27 cellular contexts compared by ENCODE assay signal in genomic region chr7:81623251-81623855, GRCh38.
DNase-seq lines count a peak whose midpoint lies in the region; ATAC-seq, FAIRE-seq and TF ChIP-seq lines count a peak whose summit lies in the region.
"Had no signal": no experiment of that assay in that cellular context is flagged by ENCODE, and none has a peak within 500 bp of the region (broad histone marks: within the 10 kb centered on the region; RNA-seq: fewer than 3 reads in every experiment).

No MANE protein-coding gene starts in this region.

- no peak for ATAC-seq in lower lobe of right lung
- no peak for ATAC-seq in HG03460 (IDR thresholded peaks at IDR 0.05; ENCODE audit: unreplicated experiment)
- ATAC-seq: effector memory CD8-positive, alpha-beta T cell; stimulated activated effector memory CD8-positive, alpha-beta T cell treated with anti-CD3 and anti-CD28 coated beads, Interleukin-12 subunit alpha, Interleukin-12 subunit beta, amount 100 ng/mL, for 72 hours; upper lobe of right lung had no signal

- H3K4me2 ChIP-seq in endothelial cell of umbilical vein (ENCODE audit: insufficient read depth, low read length) = no peak overlapping the region

- DNase-seq in LHCN-M2 (ENCODE audit: low read depth) = peak; percentile 46
- no peak for DNase-seq in endothelial cell of umbilical vein (ENCODE audit: low read depth, low spot score)
- no peak for DNase-seq in nephron progenitor cell
- no peak for DNase-seq in stimulated activated CD4-positive, alpha-beta T cell treated with anti-CD3 and anti-CD28 coated beads, Interleukin-2, amount 100 ng/mL, for 24 hours
- no peak for DNase-seq in mesenteric fat pad (ENCODE audit: low spot score)
- DNase-seq in lower lobe of right lung = no peak
- DNase-seq: activated CD4-positive, alpha-beta T cell treated with anti-CD3 and anti-CD28 coated beads for 1 hour; activated gamma-delta T cell; C1 segment of cervical spinal cord; Calu3; colonic mucosa; DND-41; effector memory CD8-positive, alpha-beta T cell; Kasumi-1; kidney glomerular epithelial cell; NCI-H1105; NCI-H524 treated with DMSO at 0.1 percent for 48 hours; NK-92 treated with Interleukin-12 subunit alpha and Interleukin-12 subunit beta, amount 100 ng/mL, for 24 hours; occipital lobe; SIG-M5; stimulated activated CD4-positive, alpha-beta T cell treated with anti-CD3 and anti-CD28 coated beads, Interleukin-2, amount 100 ng/mL, for 48 hours; substantia nigra; upper lobe of right lung had no signal

- H3K9ac ChIP-seq in endothelial cell of umbilical vein (replicated peaks; ENCODE audit: extremely low read depth, insufficient read depth, low read length) = no peak overlapping the region

- H3K27ac ChIP-seq in ACC112 (ENCODE audit: low read depth, low read length) (peak overlapping the region; percentile 97), endothelial cell of umbilical vein (ENCODE audit: insufficient read depth, low read depth, low read length) (no peak overlapping the region), lower lobe of right lung (no peak overlapping the region)
- H3K27ac ChIP-seq: colonic mucosa, upper lobe of right lung had no signal

- no peak for TF ChIP-seq POLR2A in endothelial cell of umbilical vein (IDR thresholded peaks at IDR 0.05; ENCODE audit: low read depth, low read length)

- POLR2A ChIA-PET in endothelial cell of umbilical vein (lab: Charles Lee) = no interaction called here

- no peak for FAIRE-seq in endothelial cell of umbilical vein (lab: Jason Lieb, UNC)
- FAIRE-seq: H54 had no signal

- H3K27me3 Mint-ChIP-seq in nephron progenitor cell (ENCODE audit: low read depth, poor library complexity) = no peaks in the 10 kb centered on the region
- H3K27me3 Mint-ChIP-seq: effector memory CD8-positive, alpha-beta T cell had no signal

- H3K4me1 ChIP-seq in ACC112 (ENCODE audit: control insufficient read depth, insufficient read depth, low read length, unreplicated experiment) (peaks cover 56% of the 10 kb centered on the region), endothelial cell of umbilical vein (ENCODE audit: control insufficient read depth, extremely low read depth, insufficient read depth, low read length) (peaks cover 27% of the 10 kb centered on the region), lower lobe of right lung (no peaks in the 10 kb centered on the region)
- H3K4me1 ChIP-seq: colonic mucosa, upper lobe of right lung had no signal

- CTCF ChIA-PET in endothelial cell of umbilical vein (lab: Charles Lee) = interaction anchor here (1.7 kb wide), 1 partner anchor 10 kb away, joined by 6 read pairs; no protein-coding TSS in a partner anchor

- H3K27me3 ChIP-seq in ACC112 (ENCODE audit: insufficient read depth, low read length) = no peaks in the 10 kb centered on the region
- no peaks in the 10 kb centered on the region for H3K27me3 ChIP-seq in endothelial cell of umbilical vein (ENCODE audit: control insufficient read depth in 2 of 2, insufficient read depth in 2 of 2, low read length in 2 of 2)
- no peaks in the 10 kb centered on the region for H3K27me3 ChIP-seq in lower lobe of right lung (ENCODE audit: low read depth)
- H3K27me3 ChIP-seq: colonic mucosa, upper lobe of right lung had no signal

- no peaks in the 10 kb centered on the region for H3K9me3 ChIP-seq in endothelial cell of umbilical vein (replicated peaks; ENCODE audit: control insufficient read depth, insufficient read depth, low read length)
- no peaks in the 10 kb centered on the region for H3K9me3 ChIP-seq in lower lobe of right lung
- H3K9me3 ChIP-seq: colonic mucosa, upper lobe of right lung had no signal

- H3K36me3 ChIP-seq in ACC112 (ENCODE audit: insufficient read depth, low read length) (peaks cover 4% of the 10 kb centered on the region; the same call in 1 of the 2 replicates), endothelial cell of umbilical vein (ENCODE audit: control insufficient read depth in 2 of 2, extremely low read depth in 1 of 2, insufficient read depth in 2 of 2, low read length in 2 of 2) (no peaks in the 10 kb centered on the region), lower lobe of right lung (no peaks in the 10 kb centered on the region)
- H3K36me3 ChIP-seq: colonic mucosa, upper lobe of right lung had no signal

- H3K4me3 ChIP-seq in ACC112 (ENCODE audit: low read depth, low read length) (no peak overlapping the region), endothelial cell of umbilical vein (replicated peaks in 1 of 3; ENCODE audit: insufficient read depth in 1 of 3, low read depth in 1 of 3, low read length in 3 of 3) (no peak overlapping the region), lower lobe of right lung (no peak overlapping the region)
- H3K4me3 ChIP-seq: colonic mucosa, upper lobe of right lung had no signal

- H3K36me3 Mint-ChIP-seq in nephron progenitor cell (ENCODE audit: low read depth) = no peaks in the 10 kb centered on the region
- H3K36me3 Mint-ChIP-seq: stimulated activated effector memory CD8-positive, alpha-beta T cell treated with anti-CD3 and anti-CD28 coated beads, Interleukin-12 subunit alpha, Interleukin-12 subunit beta, amount 100 ng/mL, for 72 hours had no signal

- no peaks in the 10 kb centered on the region for H3K9me3 Mint-ChIP-seq in nephron progenitor cell

- H4K20me1 ChIP-seq in endothelial cell of umbilical vein (replicated peaks; ENCODE audit: control insufficient read depth, extremely low read depth, insufficient read depth, low read length) = no peaks in the 10 kb centered on the region

- intact Hi-C loops in endothelial cell of umbilical vein (cut with micrococcal nuclease) = loop anchor here (10.0 kb wide), 2 partner anchors 109 to 481 kb away; no protein-coding TSS in a partner anchor
- intact Hi-C loops in lower lobe of right lung (cut with DNase I) = no loop called here

- no peak overlapping the region for H3K4me3 Mint-ChIP-seq in nephron progenitor cell
- H3K4me3 Mint-ChIP-seq: effector memory CD8-positive, alpha-beta T cell; stimulated activated effector memory CD8-positive, alpha-beta T cell treated with anti-CD3 and anti-CD28 coated beads, Interleukin-12 subunit alpha, Interleukin-12 subunit beta, amount 100 ng/mL, for 72 hours had no signal

- no peaks in the 10 kb centered on the region for H3K4me1 Mint-ChIP-seq in nephron progenitor cell
- H3K4me1 Mint-ChIP-seq: stimulated activated effector memory CD8-positive, alpha-beta T cell treated with anti-CD3 and anti-CD28 coated beads, Interleukin-12 subunit alpha, Interleukin-12 subunit beta, amount 100 ng/mL, for 72 hours had no signal

- no TSS peak for BruUV-seq in endothelial cell of umbilical vein (replicated peaks; lab: Mats Ljungman, UMichigan)

- dilution Hi-C loops in endothelial cell of umbilical vein (cut with MboI; ENCODE audit: extremely low pct_ligation_motif_present, low sequenced_read_pairs) = no loop called here

- TF ChIP-seq CTCF in endothelial cell of umbilical vein (IDR thresholded peaks at IDR 0.05; ENCODE audit: extremely low read depth in 1 of 2, insufficient read depth in 1 of 2, low read depth in 1 of 2, low read length in 2 of 2) (no peak), nephron progenitor cell (IDR thresholded peaks at IDR 0.05) (no peak), lower lobe of right lung (IDR thresholded peaks at IDR 0.05) (no peak)

- H2AFZ ChIP-seq in ACC112 (ENCODE audit: low read length, unreplicated experiment) (peak overlapping the region; percentile 30), endothelial cell of umbilical vein (ENCODE audit: low read depth, low read length) (peak overlapping the region; percentile 54)

- H3K27ac Mint-ChIP-seq in nephron progenitor cell = peak overlapping the region; percentile 58
- H3K27ac Mint-ChIP-seq: effector memory CD8-positive, alpha-beta T cell; stimulated activated effector memory CD8-positive, alpha-beta T cell treated with anti-CD3 and anti-CD28 coated beads, Interleukin-12 subunit alpha, Interleukin-12 subunit beta, amount 100 ng/mL, for 72 hours had no signal

- H3K79me2 ChIP-seq in ACC112 (ENCODE audit: control insufficient read depth, insufficient read depth, low read length, unreplicated experiment) = no peaks in the 10 kb centered on the region
- no peaks in the 10 kb centered on the region for H3K79me2 ChIP-seq in endothelial cell of umbilical vein (ENCODE audit: control insufficient read depth, insufficient read depth, low read length)

- no peaks in the 10 kb centered on the region for H3K9me1 ChIP-seq in endothelial cell of umbilical vein (replicated peaks; ENCODE audit: control insufficient read depth, extremely low read depth, insufficient read depth, low read length)

TF ChIP-seq in endothelial cell of umbilical vein, 7 proteins besides CTCF, POLR2A, EP300 and RAD21:
- TF ChIP-seq FOS (IDR thresholded peaks at IDR 0.05; ENCODE audit: borderline replicate concordance, insufficient read depth, low read length) (no peak), MYC (IDR thresholded peaks at IDR 0.05; ENCODE audit: low read depth, low read length) (no peak), EZH2 (IDR thresholded peaks at IDR 0.05; ENCODE audit: borderline replicate concordance, low read depth, low read length, severe bottlenecking) (no peak)
